1 cellular context compared by ENCODE assay signal in genomic region chr7:151060416-151061234, GRCh38.
TF ChIP-seq lines count a peak whose summit lies in the region.

No MANE protein-coding gene starts in this region.

TF ChIP-seq in GM23338, 12 proteins besides CTCF, POLR2A, EP300 and RAD21:
- TF ChIP-seq REST (IDR thresholded peaks at IDR 0.05; ENCODE audit: unreplicated experiment) (no peak), EZH2phosphoT487 (IDR thresholded peaks at IDR 0.05; ENCODE audit: unreplicated experiment) (no peak), POLR2AphosphoS5 (IDR thresholded peaks at IDR 0.05; ENCODE audit: low read depth) (no peak), NANOG (IDR thresholded peaks at IDR 0.05; ENCODE audit: borderline replicate concordance) (no peak), EZH2 (IDR thresholded peaks at IDR 0.05; ENCODE audit: low read depth, unreplicated experiment) (no peak), ZNF114 (CRISPR knock-in tag; IDR thresholded peaks at IDR 0.05) (no peak), ZNF462 (CRISPR knock-in tag; IDR thresholded peaks at IDR 0.05) (no peak), JUNB (IDR thresholded peaks at IDR 0.05; ENCODE audit: unreplicated experiment) (no peak), ZNF331 (CRISPR knock-in tag; IDR thresholded peaks at IDR 0.05; ENCODE audit: low read depth) (no peak), ETS1 (IDR thresholded peaks at IDR 0.05) (no peak), STAT1 (IDR thresholded peaks at IDR 0.05; ENCODE audit: unreplicated experiment) (no peak), CREB1 (CRISPR knock-in tag; IDR thresholded peaks at IDR 0.05; ENCODE audit: low read depth) (no peak)
TF ChIP-seq in GM23338: peak in this region for 0.
